In genomic region chr12:10154145-10154496, GRCh38 we compare ENCODE assay signal across 8 cellular contexts. TPM values are rescaled to one million over a fixed set of nuclear protein-coding genes. Genes with fewer than 3 reads are reported as not detected.
DNase-seq lines count a peak whose midpoint lies in the region; ATAC-seq and TF ChIP-seq lines count a peak whose summit lies in the region.

No MANE protein-coding gene starts in this region.

- no peaks in the 10 kb centered on the region; the same call in 1 of the 2 replicates for H3K36me3 ChIP-seq in OCI-LY7 (ENCODE audit: insufficient read depth, low read length)
- H3K36me3 ChIP-seq in neural progenitor cell = no peaks in the 10 kb centered on the region

- peak; percentile 31 for ATAC-seq in esophagus mucosa

- H3K4me1 Mint-ChIP-seq in CD14-positive monocyte (peaks cover 28% of the 10 kb centered on the region), neural progenitor cell (peaks cover 8% of the 10 kb centered on the region)

- H3K9me3 ChIP-seq in OCI-LY7 (ENCODE audit: low read length) = peaks cover 8% of the 10 kb centered on the region; the same call in 1 of the 2 replicates
- no peaks in the 10 kb centered on the region for H3K9me3 ChIP-seq in neural progenitor cell (ENCODE audit: low read depth)

- H3K9me3 Mint-ChIP-seq in CD14-positive monocyte (peaks cover 0 to 2% (median 0%) of the 10 kb centered on the region in 7 donors), neural progenitor cell (peaks cover 2% of the 10 kb centered on the region)

- H3K4me2 ChIP-seq in OCI-LY7 (ENCODE audit: low read length) (peak overlapping the region; percentile 69), neural progenitor cell (peak overlapping the region; percentile 82)

- no peak for DNase-seq in CD14-positive monocyte (ENCODE audit: low spot score)
- DNase-seq in OCI-LY7 (ENCODE audit: low spot score) = no peak
- DNase-seq in neural progenitor cell (ENCODE audit: low spot score) = no peak
- DNase-seq in NCI-H345 treated with DMSO at 0.1 percent for 48 hours (lab: John Stamatoyannopoulos, UW; ENCODE audit: unreplicated experiment) = no peak
- DNase-seq in NCI-H2171 (lab: John Stamatoyannopoulos, UW) = no peak
- no peak for DNase-seq in activated CD4-positive, alpha-beta T cell treated with anti-CD3 and anti-CD28 coated beads, Interleukin-2, amount 50 U/mL, for 4 hours
- DNase-seq in activated CD4-positive, CD25-positive, alpha-beta regulatory T cell treated with anti-CD3 and anti-CD28 coated beads, Interleukin-2, amount 50 U/mL, for 72 hours = no peak

- no peak overlapping the region for H3K27ac ChIP-seq in OCI-LY7 (ENCODE audit: low read depth, low read length, poor library complexity, severe bottlenecking)
- H3K27ac ChIP-seq in neural progenitor cell = no peak overlapping the region

- H3K27ac Mint-ChIP-seq in CD14-positive monocyte (peak overlapping the region; percentile 94 to 99 (median 98)), neural progenitor cell (peak overlapping the region; percentile 72)

- peak overlapping the region; percentile 88 to 93 for H3K4me3 Mint-ChIP-seq in CD14-positive monocyte
- peak overlapping the region; percentile 91 for H3K4me3 Mint-ChIP-seq in neural progenitor cell

- H3K79me2 ChIP-seq in OCI-LY7 (ENCODE audit: insufficient read depth, low read depth, low read length) (no peaks in the 10 kb centered on the region), neural progenitor cell (ENCODE audit: low read depth) (no peaks in the 10 kb centered on the region)

- intact Hi-C loops in CD14-positive monocyte (cut with micrococcal nuclease) (loop anchor here in 1 of 2 donors (10.0 kb wide), 1 partner anchor 61 kb away; the partner anchor contains the start of gene GABARAPL1), OCI-LY7 (cut with micrococcal nuclease; ENCODE audit: unreplicated experiment) (loop anchor here (5.0 kb wide), 1 partner anchor 518 kb away; the partner anchor contains the start of gene STYK1)

- H3K4me3 ChIP-seq in OCI-LY7 (ENCODE audit: low read depth, low read length, poor library complexity, severe bottlenecking) = peak overlapping the region; percentile 70
- peak overlapping the region; percentile 49 for H3K4me3 ChIP-seq in neural progenitor cell

- peak overlapping the region; percentile 81; the same call in 1 of the 2 replicates for H2AFZ ChIP-seq in OCI-LY7 (ENCODE audit: low read length)
- peak overlapping the region; percentile 91 for H2AFZ ChIP-seq in neural progenitor cell (replicated peaks)

- H4K20me1 ChIP-seq in OCI-LY7 (ENCODE audit: insufficient read depth, low read length) (no peaks in the 10 kb centered on the region), neural progenitor cell (ENCODE audit: low read depth) (no peaks in the 10 kb centered on the region)

- H3K4me1 ChIP-seq in OCI-LY7 (ENCODE audit: insufficient read depth, low read length, poor library complexity, severe bottlenecking) (peaks cover 21% of the 10 kb centered on the region), neural progenitor cell (no peaks in the 10 kb centered on the region)

- POLR2A ChIA-PET in OCI-LY7 (lab: Charles Lee) = interaction anchor here (0.6 to 1.0 kb wide), 8 partner anchors 16 to 248 kb away, joined by 3 to 6 read pairs (median 3); no protein-coding TSS in a partner anchor

- H3K27me3 Mint-ChIP-seq in CD14-positive monocyte (ENCODE audit: low read depth in 3 of 3) = peaks cover 0 to 2% (median 2%) of the 10 kb centered on the region in 3 donors
- H3K27me3 Mint-ChIP-seq in neural progenitor cell (ENCODE audit: insufficient read depth, low read depth) = no peaks in the 10 kb centered on the region

- peaks cover 8% of the 10 kb centered on the region for H3F3A ChIP-seq in neural progenitor cell (ENCODE audit: low read depth)

- CTCF ChIA-PET in OCI-LY7 (lab: Charles Lee; ENCODE audit: unreplicated experiment) = interaction anchor here (0.6 to 1.0 kb wide), 2 partner anchors 36 to 72 kb away, joined by 3 to 5 read pairs; no protein-coding TSS in a partner anchor

- no peak overlapping the region for H3K9ac ChIP-seq in neural progenitor cell

- no peaks in the 10 kb centered on the region for H3K9me2 ChIP-seq in OCI-LY7 (ENCODE audit: insufficient read depth, low read length)

- H3K27me3 ChIP-seq in neural progenitor cell = no peaks in the 10 kb centered on the region

- no TSS peak for BruUV-seq in OCI-LY7 (replicated peaks; lab: Mats Ljungman, UMichigan)

- no peak for TF ChIP-seq CTCF in CD14-positive monocyte (IDR thresholded peaks at IDR 0.05)
- TF ChIP-seq CTCF in OCI-LY7 (conservative IDR thresholded peaks at IDR 0.05; ENCODE audit: low read length) = no peak
- no peak for TF ChIP-seq CTCF in neural progenitor cell (IDR thresholded peaks at IDR 0.05)

- H3K36me3 Mint-ChIP-seq in CD14-positive monocyte = no peaks in the 10 kb centered on the region
- no peaks in the 10 kb centered on the region for H3K36me3 Mint-ChIP-seq in neural progenitor cell

RNA-seq across cellular contexts. Expression of gene OLR1, which starts 17.8 kb away (rescaled TPM):
- under 1 TPM; 0.88 to 0.99 TPM for polyA plus RNA-seq in CD14-positive monocyte
- total RNA-seq in OCI-LY7 (2014; rRNA removed; shearing (Covaris generic)) = not detected in 2 replicates
- total RNA-seq in OCI-LY7 (2022) = not detected in 2 replicates
- 0.24 TPM for total RNA-seq in esophagus mucosa
- total RNA-seq in neural progenitor cell (ENCODE audit: low replicate concordance) = not detected in 2 replicates

RNA-seq across cellular contexts. Expression of gene CLEC7A, which starts 24.1 kb away (rescaled TPM):
- polyA plus RNA-seq in CD14-positive monocyte = 100 to 1,000 TPM; 235 to 304 TPM
- not detected in 2 replicates for total RNA-seq in OCI-LY7 (2014; rRNA removed; shearing (Covaris generic))
- total RNA-seq in OCI-LY7 (2022) (not detected in 2 replicates), esophagus mucosa (22.3 TPM), neural progenitor cell (ENCODE audit: low replicate concordance) (not detected in 2 replicates)

RNA-seq across cellular contexts. Expression of gene TMEM52B, which starts 24.7 kb away (rescaled TPM):
- under 1 TPM; 0.54 to 0.58 TPM for polyA plus RNA-seq in CD14-positive monocyte
- total RNA-seq in OCI-LY7 (2014; rRNA removed; shearing (Covaris generic)) = not detected in 2 replicates
- total RNA-seq in OCI-LY7 (2022) (0.21 and 0.22 TPM in 2 replicates), esophagus mucosa (not detected), neural progenitor cell (ENCODE audit: low replicate concordance) (not detected in 2 replicates)

RNA-seq across cellular contexts. Expression of gene CLEC1A, which starts 55.3 kb away (rescaled TPM):
- 1 to 10 TPM in 1 of 2 donors, under 1 TPM in 1; 0.90 to 1.1 TPM for polyA plus RNA-seq in CD14-positive monocyte
- not detected in 2 replicates for total RNA-seq in OCI-LY7 (2014; rRNA removed; shearing (Covaris generic))
- not detected in 2 replicates for total RNA-seq in OCI-LY7 (2022)
- total RNA-seq in esophagus mucosa = 0.68 TPM
- not detected in 2 replicates for total RNA-seq in neural progenitor cell (ENCODE audit: low replicate concordance)

RNA-seq across cellular contexts. Expression of gene GABARAPL1, which starts 58.6 kb away (rescaled TPM):
- 10 to 100 TPM; 13.1 to 15.5 TPM for polyA plus RNA-seq in CD14-positive monocyte
- 34.2 and 40.7 TPM in 2 replicates for total RNA-seq in OCI-LY7 (2014; rRNA removed; shearing (Covaris generic))
- total RNA-seq in OCI-LY7 (2022) (52.4 and 65.2 TPM in 2 replicates), esophagus mucosa (8.1 TPM), neural progenitor cell (ENCODE audit: low replicate concordance) (38.9 and 39.3 TPM in 2 replicates)

Comparison
In these comparisons a context has a peak if more than half of its experiments do, and no peak if none do; other contexts are left out.
1. RNA of gene CLEC7A, which starts 24.1 kb away (total RNA-seq): 22.3 TPM in esophagus mucosa (single experiment); not detected in OCI-LY7 and not detected in neural progenitor cell; every median in the first group is over 10 times any median in the second.